ENCODE assay signal across 24 cellular contexts in the genomic region with DNA sequence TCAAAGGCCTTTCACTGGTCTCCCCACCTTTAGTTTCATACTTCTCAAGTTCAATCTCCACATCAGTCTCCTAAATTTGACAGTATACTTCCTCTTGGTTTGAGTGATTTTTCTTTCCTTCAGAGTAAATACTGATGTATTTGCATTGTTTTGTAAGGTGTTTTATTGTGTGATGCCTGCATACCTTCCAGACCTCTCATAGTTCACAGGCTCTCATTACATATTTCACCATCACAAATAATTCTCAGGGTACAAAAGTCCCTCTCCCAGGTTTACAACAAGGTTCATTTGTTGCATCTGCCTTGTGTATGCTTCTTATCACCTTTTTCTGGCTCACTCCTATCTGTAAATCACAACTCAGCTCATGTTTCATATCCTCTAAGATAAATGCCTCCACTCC. TPM values are rescaled to one million over a fixed set of nuclear protein-coding genes. Genes with fewer than 3 reads are reported as not detected.
"Had no signal": no experiment of that assay in that cellular context is flagged by ENCODE, and none has a peak within 500 bp of the region (broad histone marks: within the 10 kb centered on the region; RNA-seq: fewer than 3 reads in every experiment).

No MANE protein-coding gene starts in this region.

- DNase-seq: activated CD4-positive, alpha-beta T cell treated with anti-CD3 and anti-CD28 coated beads for 36 hours; activated CD4-positive, CD25-positive, alpha-beta regulatory T cell; activated effector memory CD4-positive, alpha-beta T cell treated with anti-CD3 and anti-CD28 coated beads, Interleukin-2, amount 50 U/mL, for 16 hours; activated naive CD4-positive, alpha-beta T cell treated with anti-CD3 and anti-CD28 coated beads for 36 hours; activated naive CD8-positive, alpha-beta T cell treated with anti-CD3 and anti-CD28 coated beads, Interleukin-2, amount 10 ng/mL, durations not matched to agents 7 days and 5 days; central memory CD4-positive, alpha-beta T cell; effector memory CD4-positive, alpha-beta T cell; foreskin fibroblast; head of caudate nucleus; hypothalamus; immature natural killer cell; kidney; left colon; naive thymus-derived CD4-positive, alpha-beta T cell; stimulated activated CD4-positive, alpha-beta T cell treated with anti-CD3 and anti-CD28 coated beads, Interleukin-15, amount 100 ng/mL, for 24 hours; stimulated activated CD4-positive, alpha-beta T cell treated with anti-CD3 and anti-CD28 coated beads, Interleukin-2, amount 100 ng/mL, for 24 hours; stimulated activated naive B cell treated with anti-CD40 and anti-IgM and Interleukin-4, amounts not matched to agents 10 μg/mL and 1 μg/mL and 100 μg/mL, for 72 hours; stomach; thyroid gland; upper lobe of left lung had no signal

- H3K9me3 ChIP-seq: ascending aorta, right atrium auricular region, stomach, thyroid gland, upper lobe of left lung had no signal

- H3K27me3 ChIP-seq: ascending aorta, right atrium auricular region, stomach, thyroid gland, upper lobe of left lung had no signal

- H3K36me3 ChIP-seq: ascending aorta, right atrium auricular region, stomach, thyroid gland, upper lobe of left lung had no signal

- H3K4me3 ChIP-seq: ascending aorta, right atrium auricular region, stomach, thyroid gland, upper lobe of left lung had no signal

- H3K27ac ChIP-seq: ascending aorta, parathyroid adenoma, right atrium auricular region, stomach, thyroid gland, upper lobe of left lung had no signal

- H3K79me2 ChIP-seq: parathyroid adenoma had no signal

- H2AFZ ChIP-seq: parathyroid adenoma had no signal

- ATAC-seq: activated CD4-positive, alpha-beta T cell treated with anti-CD3 and anti-CD28 coated beads for 36 hours; left colon; naive thymus-derived CD4-positive, alpha-beta T cell; stimulated activated naive B cell treated with anti-CD40 and anti-IgM and Interleukin-4, amounts not matched to agents 10 μg/mL and 1 μg/mL and 100 μg/mL, for 72 hours had no signal

- H3K4me1 ChIP-seq: ascending aorta, parathyroid adenoma, right atrium auricular region, stomach, thyroid gland, upper lobe of left lung had no signal

RNA-seq across cellular contexts. Expression of gene TUSC1, which starts 22.2 kb away (rescaled TPM):
- total RNA-seq: activated naive CD4-positive, alpha-beta T cell treated with anti-CD3 and anti-CD28 coated beads for 36 hours; activated naive CD8-positive, alpha-beta T cell treated with anti-CD3 and anti-CD28 coated beads, Interleukin-2, amount 10 ng/mL, durations not matched to agents 7 days and 5 days; mesothelial cell of epicardium had no signal
